1 cellular context compared by ENCODE assay signal in genomic region chrX:120310861-120311631, GRCh38.
TF ChIP-seq lines count a peak whose summit lies in the region.

TMEM255A (minus strand) TSS chrX:120311461; CDS start chrX:120311309, 152 bp downstream.

TF ChIP-seq in HEK293, 187 proteins besides CTCF, POLR2A, EP300 and RAD21 (continued from another document):
- no peak for TF ChIP-seq ZNF449 (tag by site-specific recombination; IDR thresholded peaks at IDR 0.05)
- TF ChIP-seq ZNF26 (tag by site-specific recombination; IDR thresholded peaks at IDR 0.05) = no peak
- TF ChIP-seq ZNF654 (tag by site-specific recombination; IDR thresholded peaks at IDR 0.05; ENCODE audit: low read depth) = no peak
- TF ChIP-seq ZNF184 (tag by site-specific recombination; IDR thresholded peaks at IDR 0.05) = no peak
